22 cellular contexts compared by ENCODE assay signal in the genomic region with DNA sequence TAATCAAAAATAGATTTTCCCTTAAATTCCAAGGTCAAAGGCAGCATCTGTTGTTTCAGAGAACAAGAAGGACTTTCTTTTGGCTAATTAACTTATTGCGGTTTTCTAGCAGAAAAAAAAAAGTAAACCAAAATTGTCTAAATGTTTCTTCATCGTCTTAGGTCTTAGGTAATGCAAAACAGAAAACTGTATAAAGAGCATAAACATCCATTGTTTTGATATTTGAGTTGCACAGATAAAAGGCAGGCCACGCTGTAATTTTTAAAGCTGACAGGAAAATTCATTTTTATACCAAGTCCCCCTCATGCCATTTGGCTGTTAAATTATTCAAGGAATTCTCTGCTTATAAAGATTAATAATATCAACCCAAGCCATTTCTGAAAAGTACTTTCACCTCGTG.
DNase-seq lines count a peak whose midpoint lies in the region; FAIRE-seq and TF ChIP-seq lines count a peak whose summit lies in the region.
"Had no signal": no experiment of that assay in that cellular context is flagged by ENCODE, and none has a peak within 500 bp of the region (broad histone marks: within the 10 kb centered on the region; RNA-seq: fewer than 3 reads in every experiment).

No MANE protein-coding gene starts in this region.

- intact Hi-C loops in stomach (cut with DNase I; ENCODE audit: low total_unique reads): no loop called here
- intact Hi-C loops in colonic mucosa (cut with DNase I): no loop called here

- no peaks in the 10 kb centered on the region for H3K27me3 ChIP-seq in muscle layer of colon (ENCODE audit: control insufficient read depth in 1 of 2, insufficient read depth in 2 of 2, low read length in 2 of 2)
- H3K27me3 ChIP-seq in stomach: no peaks in the 10 kb centered on the region
- no peaks in the 10 kb centered on the region for H3K27me3 ChIP-seq in colonic mucosa
- H3K27me3 ChIP-seq: breast epithelium had no signal

- H3K4me3 ChIP-seq in muscle layer of colon (ENCODE audit: low read depth in 1 of 2, low read length in 2 of 2) (no peak overlapping the region), stomach (no peak overlapping the region), colonic mucosa (no peak overlapping the region)
- H3K4me3 ChIP-seq: breast epithelium, prostate gland had no signal

- peaks cover 3% of the 10 kb centered on the region for H3K27me3 Mint-ChIP-seq in brain
- H3K27me3 Mint-ChIP-seq: activated CD4-positive, alpha-beta T cell treated with anti-CD3 and anti-CD28 coated beads, Interleukin-2, amount 10 ng/mL, durations not matched to agents 24 days and 14 days; activated naive CD8-positive, alpha-beta T cell treated with anti-CD3 and anti-CD28 coated beads, Interleukin-2, amount 10 ng/mL, durations not matched to agents 7 days and 5 days; activated T-helper 17 cell treated with anti-CD3 and anti-CD28 coated beads, Interleukin-2, amount 50 U/mL, for 72 hours had no signal

- TF ChIP-seq CTCF in brain (conservative IDR thresholded peaks at IDR 0.05): no peak
- TF ChIP-seq CTCF in stomach (IDR thresholded peaks at IDR 0.05): no peak
- TF ChIP-seq CTCF in colonic mucosa (IDR thresholded peaks at IDR 0.05): no peak

- WGBS in stomach, 5 donors: 54 to 69% (median 66%) methylated on average over 4 of the region's 4 CpGs

- TF ChIP-seq POLR2A in stomach (IDR thresholded peaks at IDR 0.05): no peak

- no peaks in the 10 kb centered on the region for H3K9me3 ChIP-seq in muscle layer of colon (ENCODE audit: low read length)
- H3K9me3 ChIP-seq in stomach: no peaks in the 10 kb centered on the region
- H3K9me3 ChIP-seq in colonic mucosa: no peaks in the 10 kb centered on the region
- H3K9me3 ChIP-seq: breast epithelium, prostate gland had no signal

- peak overlapping the region; percentile 22 to 99 (median 92) for H3K27ac Mint-ChIP-seq in brain
- H3K27ac Mint-ChIP-seq: activated CD4-positive, alpha-beta T cell treated with anti-CD3 and anti-CD28 coated beads, Interleukin-2, amount 10 ng/mL, durations not matched to agents 24 days and 14 days; activated naive CD8-positive, alpha-beta T cell treated with anti-CD3 and anti-CD28 coated beads, Interleukin-2, amount 10 ng/mL, durations not matched to agents 7 days and 5 days; activated T-helper 17 cell treated with anti-CD3 and anti-CD28 coated beads, Interleukin-2, amount 50 U/mL, for 72 hours had no signal

- H3K36me3 ChIP-seq in muscle layer of colon (ENCODE audit: insufficient read depth, low read length) (no peaks in the 10 kb centered on the region), stomach (no peaks in the 10 kb centered on the region), colonic mucosa (no peaks in the 10 kb centered on the region)
- H3K36me3 ChIP-seq: breast epithelium, prostate gland had no signal

- TF ChIP-seq EP300 in stomach (IDR thresholded peaks at IDR 0.05): no peak

- H3K4me1 Mint-ChIP-seq in brain: peaks cover 82% of the 10 kb centered on the region
- H3K4me1 Mint-ChIP-seq: activated naive CD8-positive, alpha-beta T cell treated with anti-CD3 and anti-CD28 coated beads, Interleukin-2, amount 10 ng/mL, durations not matched to agents 7 days and 5 days had no signal

- H3K4me1 ChIP-seq in muscle layer of colon (ENCODE audit: insufficient read depth, low read length): peaks cover 35% of the 10 kb centered on the region
- peaks cover 0 to 48% (median 15%) of the 10 kb centered on the region in 4 donors for H3K4me1 ChIP-seq in stomach
- H3K4me1 ChIP-seq in colonic mucosa: no peaks in the 10 kb centered on the region
- H3K4me1 ChIP-seq: breast epithelium, prostate gland had no signal

- H3K9me3 Mint-ChIP-seq in brain: peaks cover 0 to 3% (median 0%) of the 10 kb centered on the region in 5 experiments
- H3K9me3 Mint-ChIP-seq: activated CD4-positive, alpha-beta T cell treated with anti-CD3 and anti-CD28 coated beads, Interleukin-2, amount 10 ng/mL, durations not matched to agents 24 days and 14 days; activated naive CD8-positive, alpha-beta T cell treated with anti-CD3 and anti-CD28 coated beads, Interleukin-2, amount 10 ng/mL, durations not matched to agents 7 days and 5 days; activated T-helper 17 cell treated with anti-CD3 and anti-CD28 coated beads, Interleukin-2, amount 50 U/mL, for 72 hours; H9 had no signal

- FAIRE-seq in HTR-8/SVneo (lab: Jason Lieb, UNC): no peak
- FAIRE-seq: RCC 7860, urothelium cell line had no signal

- peak; percentile 69 to 97 for DNase-seq in NCI-H524 (lab: John Stamatoyannopoulos, UW)
- DNase-seq in NCI-H524 treated with DMSO at 0.1 percent for 48 hours (lab: John Stamatoyannopoulos, UW): no peak
- no peak for DNase-seq in stomach
- DNase-seq in colonic mucosa: no peak
- no peak for DNase-seq in NCI-H526 (lab: John Stamatoyannopoulos, UW)
- no peak for DNase-seq in HTR-8/SVneo (ENCODE audit: insufficient read length, low spot score)
- DNase-seq: activated CD4-positive, alpha-beta T cell treated with anti-CD3 and anti-CD28 coated beads, Interleukin-2, amount 10 ng/mL, durations not matched to agents 24 days and 14 days; activated naive CD8-positive, alpha-beta T cell treated with anti-CD3 and anti-CD28 coated beads, Interleukin-2, amount 10 ng/mL, durations not matched to agents 7 days and 5 days; dermis blood vessel endothelial cell; H9; mesendoderm; NCI-H226 had no signal

- H3K9ac ChIP-seq in muscle layer of colon (ENCODE audit: low read length) (no peak overlapping the region), colonic mucosa (ENCODE audit: low read depth in 2 of 2, low read length in 2 of 2) (no peak overlapping the region)
- H3K9ac ChIP-seq: KMS-11 had no signal

- peaks cover 4% of the 10 kb centered on the region for H3K36me3 Mint-ChIP-seq in brain
- H3K36me3 Mint-ChIP-seq: activated naive CD8-positive, alpha-beta T cell treated with anti-CD3 and anti-CD28 coated beads, Interleukin-2, amount 10 ng/mL, durations not matched to agents 7 days and 5 days had no signal

- peak overlapping the region in 4 of 5 experiments; percentile 42 to 86 (median 52) for H3K4me3 Mint-ChIP-seq in brain
- H3K4me3 Mint-ChIP-seq: activated CD4-positive, alpha-beta T cell treated with anti-CD3 and anti-CD28 coated beads, Interleukin-2, amount 10 ng/mL, durations not matched to agents 24 days and 14 days; activated naive CD8-positive, alpha-beta T cell treated with anti-CD3 and anti-CD28 coated beads, Interleukin-2, amount 10 ng/mL, durations not matched to agents 7 days and 5 days; activated T-helper 17 cell treated with anti-CD3 and anti-CD28 coated beads, Interleukin-2, amount 50 U/mL, for 72 hours; H9 had no signal

- H3K27ac ChIP-seq in muscle layer of colon (ENCODE audit: low read depth, low read length) (peak overlapping the region; percentile 3), stomach (peak overlapping the region in 3 of 5 donors; percentile 1 to 52 (median 15)), colonic mucosa (no peak overlapping the region)
- H3K27ac ChIP-seq: 22Rv1, breast epithelium, epithelial cell of prostate, KMS-11, prostate gland had no signal

Comparison
In these comparisons a context has a peak if more than half of its experiments do, and no peak if none do; other contexts are left out.
1. DNase-seq: peak in NCI-H524 (2 of 2); none in NCI-H524 treated with DMSO at 0.1 percent for 48 hours (single experiment), stomach (single experiment), colonic mucosa (single experiment), NCI-H526 (0 of 2) and HTR-8/SVneo (single experiment).